In genomic region chr1:162304736-162305135, GRCh38 we compare ENCODE assay signal across 21 cellular contexts.
DNase-seq lines count a peak whose midpoint lies in the region; ATAC-seq lines count a peak whose summit lies in the region.
"Had no signal": no experiment of that assay in that cellular context is flagged by ENCODE, and none has a peak within 500 bp of the region (broad histone marks: within the 10 kb centered on the region; RNA-seq: fewer than 3 reads in every experiment).

No MANE protein-coding gene starts in this region.

- DNase-seq in COLO829 (ENCODE audit: low spot score) (peak; percentile 74), SK-MEL-5 (ENCODE audit: low read depth, low spot score) (peak; percentile 65), epithelial cell of prostate (ENCODE audit: low read depth, low spot score) (no peak), NCI-H446 treated with DMSO at 0.1 percent for 48 hours (lab: John Stamatoyannopoulos, UW) (no peak)
- no peak for DNase-seq in stimulated activated CD4-positive, alpha-beta T cell treated with anti-CD3 and anti-CD28 coated beads, Interleukin-1b, Interleukin-23, amount 100 ng/mL, for 48 hours
- DNase-seq: 8988T; C1 segment of cervical spinal cord; Caco-2; CD4-positive, alpha-beta memory T cell; DMS 273 treated with DMSO at 0.1 percent for 48 hours; DMS79; EL; GDM1; H9; HFFc6 had no signal

- no peak for ATAC-seq in HG03520 (IDR thresholded peaks at IDR 0.05; ENCODE audit: unreplicated experiment)
- ATAC-seq in HG02981 (IDR thresholded peaks at IDR 0.05; ENCODE audit: unreplicated experiment): no peak
- ATAC-seq: A549, GM12878, GM23338, HCT116 had no signal

- in situ Hi-C loops in SK-MEL-5 (cut with HindIII; ENCODE audit: low pct_unique_long_range_greater_than_20kb, low sequenced_read_pairs): no loop called here

- H3K27ac ChIP-seq in epithelial cell of prostate: peak overlapping the region; percentile 23
- H3K27ac ChIP-seq: A549 had no signal

Comparison
In these comparisons a context has a peak if more than half of its experiments do, and no peak if none do; other contexts are left out.
1. DNase-seq: peak in COLO829 (single experiment) and SK-MEL-5 (single experiment); none in epithelial cell of prostate (single experiment), NCI-H446 treated with DMSO at 0.1 percent for 48 hours (single experiment) and stimulated activated CD4-positive, alpha-beta T cell treated with anti-CD3 and anti-CD28 coated beads, Interleukin-1b, Interleukin-23, amount 100 ng/mL, for 48 hours (single experiment).